13 cellular contexts compared by ENCODE assay signal in the genomic region with DNA sequence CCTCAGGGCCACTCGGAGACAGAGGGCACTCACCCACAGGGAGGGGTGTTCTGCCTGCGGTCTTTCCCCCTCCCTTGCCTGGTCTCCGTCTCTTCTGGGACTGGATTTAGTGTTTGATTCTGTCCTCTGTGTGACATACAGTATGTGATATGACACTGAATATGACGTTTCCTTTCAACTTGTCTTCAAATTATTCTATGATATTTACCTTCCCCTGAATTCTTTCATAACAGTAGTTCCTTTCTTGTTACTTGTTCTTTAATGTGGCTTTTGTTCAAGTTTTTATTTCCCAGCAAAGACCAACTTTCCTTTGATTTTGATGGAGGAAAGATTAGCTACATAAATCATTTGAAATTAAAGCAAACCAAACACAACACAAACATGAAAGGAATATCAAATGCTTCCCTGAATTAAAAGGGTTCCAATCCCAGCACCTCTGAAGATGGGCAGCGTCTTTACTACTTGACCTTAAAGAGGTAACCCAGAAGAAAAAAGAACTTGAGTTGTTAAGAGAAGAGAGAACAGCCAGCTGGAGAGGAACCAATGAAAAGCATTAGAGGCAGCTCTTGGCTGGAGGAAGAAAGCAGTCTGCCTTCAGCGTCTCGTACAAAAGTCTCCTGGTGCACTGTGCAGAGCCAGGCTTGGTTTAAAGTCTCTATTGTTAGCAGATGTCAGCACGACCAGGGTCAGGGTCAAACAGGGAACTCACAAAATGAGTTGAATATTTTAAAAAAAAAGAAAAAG. TPM values are rescaled to one million over a fixed set of nuclear protein-coding genes. Genes with fewer than 3 reads are reported as not detected.
DNase-seq lines count a peak whose midpoint lies in the region; ATAC-seq and TF ChIP-seq lines count a peak whose summit lies in the region.
"Had no signal": no experiment of that assay in that cellular context is flagged by ENCODE, and none has a peak within 500 bp of the region (broad histone marks: within the 10 kb centered on the region; RNA-seq: fewer than 3 reads in every experiment).

No MANE protein-coding gene starts in this region.

- POLR2A ChIA-PET in activated CD8-positive, alpha-beta T cell treated with anti-CD3 and anti-CD28 coated beads, Interleukin-2, amount 10 ng/mL, durations not matched to agents 7 days and 5 days (lab: Charles Lee): interaction anchor here (0.6 to 0.9 kb wide), 2 partner anchors 17 to 301 kb away, joined by 3 to 4 read pairs; no protein-coding TSS in a partner anchor

- H3K27ac Mint-ChIP-seq in neural progenitor cell: peak overlapping the region; percentile 100
- H3K27ac Mint-ChIP-seq in effector memory CD8-positive, alpha-beta T cell: no peak overlapping the region
- H3K27ac Mint-ChIP-seq in activated CD8-positive, alpha-beta T cell treated with anti-CD3 and anti-CD28 coated beads, Interleukin-2, amount 10 ng/mL, durations not matched to agents 7 days and 5 days: no peak overlapping the region
- H3K27ac Mint-ChIP-seq: B cell, WTC11 had no signal

- DNase-seq in fibroblast of villous mesenchyme (ENCODE audit: low read depth): peak; percentile 16
- no peak for DNase-seq in neural progenitor cell (ENCODE audit: low spot score)
- no peak for DNase-seq in effector memory CD8-positive, alpha-beta T cell
- no peak for DNase-seq in activated CD8-positive, alpha-beta T cell treated with anti-CD3 and anti-CD28 coated beads, Interleukin-2, amount 10 ng/mL, durations not matched to agents 7 days and 5 days
- DNase-seq in RKO (ENCODE audit: low spot score): no peak
- DNase-seq: activated T-cell treated with anti-CD3 and anti-CD28 coated beads, Interleukin-2, amount 50 U/mL, for 48 hours; GDM1; stimulated activated naive CD4-positive, alpha-beta T cell treated with Interleukin-2 at 50 U/mL for 16 hours had no signal

- H2AFZ ChIP-seq in ACC112 (ENCODE audit: low read length, unreplicated experiment) (peak overlapping the region; percentile 13), neural progenitor cell (replicated peaks) (no peak overlapping the region)

- H3K4me3 Mint-ChIP-seq in neural progenitor cell: peak overlapping the region; percentile 72
- no peak overlapping the region for H3K4me3 Mint-ChIP-seq in effector memory CD8-positive, alpha-beta T cell
- H3K4me3 Mint-ChIP-seq in activated CD8-positive, alpha-beta T cell treated with anti-CD3 and anti-CD28 coated beads, Interleukin-2, amount 10 ng/mL, durations not matched to agents 7 days and 5 days: no peak overlapping the region
- H3K4me3 Mint-ChIP-seq: B cell, WTC11 had no signal

- H3K36me3 ChIP-seq in ACC112 (ENCODE audit: insufficient read depth, low read length) (no peaks in the 10 kb centered on the region), neural progenitor cell (no peaks in the 10 kb centered on the region)

- peak overlapping the region; percentile 60 for H3K4me2 ChIP-seq in neural progenitor cell

- H4K20me1 ChIP-seq in neural progenitor cell (ENCODE audit: low read depth): no peaks in the 10 kb centered on the region

- peaks cover 16% of the 10 kb centered on the region for H3F3A ChIP-seq in neural progenitor cell (ENCODE audit: low read depth)

- no peak overlapping the region for H3K4me3 ChIP-seq in ACC112 (ENCODE audit: low read depth, low read length)
- H3K4me3 ChIP-seq in fibroblast of villous mesenchyme (ENCODE audit: low read depth, low read length): no peak overlapping the region
- no peak overlapping the region for H3K4me3 ChIP-seq in neural progenitor cell

- H3K27me3 ChIP-seq in ACC112 (ENCODE audit: insufficient read depth, low read length) (0 out of 2 replicates have a peak, but pooled peaks cover 8% of the 10 kb centered on the region), neural progenitor cell (no peaks in the 10 kb centered on the region)

- no peak for TF ChIP-seq CTCF in fibroblast of villous mesenchyme (IDR thresholded peaks at IDR 0.05; ENCODE audit: insufficient read depth, low read depth, low read length)
- TF ChIP-seq CTCF in neural progenitor cell (IDR thresholded peaks at IDR 0.05): no peak

- ATAC-seq in SK-N-SH treated with all-trans-retinoic acid at 6 μM for 48 hours: peak; percentile 35; the same call in 2 of the 3 replicates
- no peak for ATAC-seq in effector memory CD8-positive, alpha-beta T cell (replicated peaks)
- no peak for ATAC-seq in activated CD8-positive, alpha-beta T cell treated with anti-CD3 and anti-CD28 coated beads, Interleukin-2, amount 10 ng/mL, durations not matched to agents 7 days and 5 days
- no peak for ATAC-seq in HG03460 (IDR thresholded peaks at IDR 0.05; ENCODE audit: unreplicated experiment)

- H3K4me1 ChIP-seq in ACC112 (ENCODE audit: control insufficient read depth, insufficient read depth, low read length, unreplicated experiment) (no peaks in the 10 kb centered on the region), neural progenitor cell (peaks cover 8% of the 10 kb centered on the region)

- H3K27ac ChIP-seq in ACC112 (ENCODE audit: low read depth, low read length) (no peak overlapping the region), neural progenitor cell (no peak overlapping the region)

- H3K4me1 Mint-ChIP-seq in neural progenitor cell: peaks cover 47% of the 10 kb centered on the region
- peaks cover 2 to 8% of the 10 kb centered on the region in 2 donors for H3K4me1 Mint-ChIP-seq in effector memory CD8-positive, alpha-beta T cell (ENCODE audit: low read depth in 2 of 2)
- peaks cover 1% of the 10 kb centered on the region for H3K4me1 Mint-ChIP-seq in activated CD8-positive, alpha-beta T cell treated with anti-CD3 and anti-CD28 coated beads, Interleukin-2, amount 10 ng/mL, durations not matched to agents 7 days and 5 days (ENCODE audit: low read depth)
- H3K4me1 Mint-ChIP-seq: B cell had no signal

- peaks cover 15% of the 10 kb centered on the region for H3K27me3 Mint-ChIP-seq in neural progenitor cell (ENCODE audit: insufficient read depth, low read depth)
- peaks cover 43 to 63% of the 10 kb centered on the region in 2 donors for H3K27me3 Mint-ChIP-seq in effector memory CD8-positive, alpha-beta T cell
- peaks cover 24% of the 10 kb centered on the region for H3K27me3 Mint-ChIP-seq in activated CD8-positive, alpha-beta T cell treated with anti-CD3 and anti-CD28 coated beads, Interleukin-2, amount 10 ng/mL, durations not matched to agents 7 days and 5 days (ENCODE audit: low read depth)

- H3K9me3 Mint-ChIP-seq in neural progenitor cell: peaks cover 6% of the 10 kb centered on the region
- no peaks in the 10 kb centered on the region for H3K9me3 Mint-ChIP-seq in effector memory CD8-positive, alpha-beta T cell
- H3K9me3 Mint-ChIP-seq in activated CD8-positive, alpha-beta T cell treated with anti-CD3 and anti-CD28 coated beads, Interleukin-2, amount 10 ng/mL, durations not matched to agents 7 days and 5 days (ENCODE audit: insufficient read depth): no peaks in the 10 kb centered on the region

- no peaks in the 10 kb centered on the region for H3K9me3 ChIP-seq in neural progenitor cell (ENCODE audit: low read depth)

- no peak overlapping the region for H3K9ac ChIP-seq in neural progenitor cell

- H3K79me2 ChIP-seq in ACC112 (ENCODE audit: control insufficient read depth, insufficient read depth, low read length, unreplicated experiment): no peaks in the 10 kb centered on the region
- no peaks in the 10 kb centered on the region for H3K79me2 ChIP-seq in neural progenitor cell (ENCODE audit: low read depth)

- CTCF ChIA-PET in activated CD8-positive, alpha-beta T cell treated with anti-CD3 and anti-CD28 coated beads, Interleukin-2, amount 10 ng/mL, durations not matched to agents 7 days and 5 days (lab: Charles Lee): interaction anchor here (0.8 to 1.6 kb wide), 7 partner anchors 14 to 245 kb away, joined by 3 to 5 read pairs (median 4); a partner anchor contains a TSS

- H3K36me3 Mint-ChIP-seq in neural progenitor cell: no peaks in the 10 kb centered on the region
- peaks cover 3% of the 10 kb centered on the region for H3K36me3 Mint-ChIP-seq in effector memory CD8-positive, alpha-beta T cell (ENCODE audit: insufficient read depth)
- H3K36me3 Mint-ChIP-seq in activated CD8-positive, alpha-beta T cell treated with anti-CD3 and anti-CD28 coated beads, Interleukin-2, amount 10 ng/mL, durations not matched to agents 7 days and 5 days (ENCODE audit: low read depth): no peaks in the 10 kb centered on the region
- H3K36me3 Mint-ChIP-seq: WTC11 had no signal

TF ChIP-seq in SK-N-SH treated with all-trans-retinoic acid at 6 μM for 48 hours, 23 proteins besides CTCF, POLR2A, EP300 and RAD21:
- TF ChIP-seq BACH2 (CRISPR knock-in tag; IDR thresholded peaks at IDR 0.05; ENCODE audit: borderline replicate concordance) (no peak), ZNF70 (CRISPR knock-in tag; IDR thresholded peaks at IDR 0.05) (no peak), PPARA (CRISPR knock-in tag; IDR thresholded peaks at IDR 0.05; ENCODE audit: borderline replicate concordance) (no peak), RARB (CRISPR knock-in tag; IDR thresholded peaks at IDR 0.05) (no peak)

RNA-seq across cellular contexts. Expression of a gene that starts 18.3 kb away (rescaled TPM):
- total RNA-seq in fibroblast of villous mesenchyme (52.2 and 79.5 TPM in 2 replicates), neural progenitor cell (ENCODE audit: low replicate concordance) (94.2 and 225 TPM in 2 replicates)
- total RNA-seq in activated CD8-positive, alpha-beta T cell treated with anti-CD3 and anti-CD28 coated beads, Interleukin-2, amount 10 ng/mL, durations not matched to agents 7 days and 5 days: 10 to 100 TPM; 81.1 to 90.3 TPM
